In the genomic region with DNA sequence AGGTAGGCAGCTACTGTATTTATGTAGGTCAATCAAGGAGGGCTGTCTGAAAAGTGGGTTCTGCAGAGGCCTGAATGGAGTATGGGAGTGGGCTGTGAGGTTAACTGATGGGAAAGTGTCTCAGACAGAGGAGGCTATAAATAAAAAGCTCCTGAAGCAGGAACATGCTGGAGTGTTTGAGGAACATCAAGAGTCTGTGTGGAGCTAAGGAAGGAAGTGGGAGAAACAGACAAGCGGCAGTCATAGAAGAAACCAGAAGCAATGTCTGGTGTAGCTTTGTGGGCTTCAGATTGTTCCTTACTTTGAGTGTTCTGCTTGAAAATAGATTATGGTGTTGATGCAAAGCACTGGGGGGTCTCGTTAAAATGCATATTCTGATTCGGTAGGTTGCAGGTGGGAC, we compare ENCODE assay signal across 19 cellular contexts.
"Had no signal": no experiment of that assay in that cellular context is flagged by ENCODE, and none has a peak within 500 bp of the region (broad histone marks: within the 10 kb centered on the region; RNA-seq: fewer than 3 reads in every experiment).

No MANE protein-coding gene starts in this region.

- H3K27me3 Mint-ChIP-seq: brain, progenitor cell of endocrine pancreas had no signal

- H3K27ac Mint-ChIP-seq: activated CD4-positive, alpha-beta T cell treated with anti-CD3 and anti-CD28 coated beads for 36 hours; activated naive CD4-positive, alpha-beta T cell treated with anti-CD3 and anti-CD28 coated beads for 36 hours; activated naive CD8-positive, alpha-beta T cell treated with anti-CD3 and anti-CD28 coated beads, Interleukin-2, amount 10 ng/mL, durations not matched to agents 7 days and 5 days; activated T-cell treated with anti-CD3 and anti-CD28 coated beads, Interleukin-2, amount 50 U/mL, for 72 hours; brain; nephron; progenitor cell of endocrine pancreas; T-helper 17 cell had no signal

- H3K4me1 Mint-ChIP-seq: activated CD4-positive, alpha-beta T cell treated with anti-CD3 and anti-CD28 coated beads for 36 hours; activated naive CD8-positive, alpha-beta T cell treated with anti-CD3 and anti-CD28 coated beads, Interleukin-2, amount 10 ng/mL, durations not matched to agents 7 days and 5 days; nephron had no signal

- ATAC-seq: activated CD4-positive, alpha-beta T cell treated with anti-CD3 and anti-CD28 coated beads for 36 hours; activated T-cell treated with anti-CD3 and anti-CD28 coated beads, Interleukin-2, amount 50 U/mL, for 72 hours; foreskin keratinocyte; heart right ventricle; left lobe of liver; SK-N-SH treated with all-trans-retinoic acid at 6 μM for 48 hours; T-helper 17 cell had no signal

- DNase-seq: activated CD4-positive, alpha-beta T cell treated with anti-CD3 and anti-CD28 coated beads for 36 hours; activated CD4-positive, alpha-beta T cell treated with anti-CD3 and anti-CD28 coated beads, Interleukin-2, amount 50 U/mL, for 4 hours; activated CD4-positive, CD25-positive, alpha-beta regulatory T cell; activated effector memory CD4-positive, alpha-beta T cell treated with Interleukin-2 at 50 U/mL for 16 hours; activated naive CD4-positive, alpha-beta T cell treated with anti-CD3 and anti-CD28 coated beads for 36 hours; activated naive CD8-positive, alpha-beta T cell treated with anti-CD3 and anti-CD28 coated beads, Interleukin-2, amount 10 ng/mL, durations not matched to agents 7 days and 5 days; activated T-cell treated with anti-CD3 and anti-CD28 coated beads for 4 hours; activated T-cell treated with anti-CD3 and anti-CD28 coated beads, Interleukin-2, amount 50 U/mL, for 72 hours; foreskin keratinocyte; heart right ventricle; right lobe of liver; stimulated activated CD4-positive, alpha-beta T cell treated with anti-CD3 and anti-CD28 coated beads, Interleukin-2, amount 100 ng/mL, for 48 hours; T-helper 17 cell; tibial artery had no signal

- H3K36me3 Mint-ChIP-seq: activated naive CD8-positive, alpha-beta T cell treated with anti-CD3 and anti-CD28 coated beads, Interleukin-2, amount 10 ng/mL, durations not matched to agents 7 days and 5 days had no signal

- H3K4me3 Mint-ChIP-seq: activated CD4-positive, alpha-beta T cell treated with anti-CD3 and anti-CD28 coated beads for 36 hours; activated naive CD4-positive, alpha-beta T cell treated with anti-CD3 and anti-CD28 coated beads for 36 hours; activated naive CD8-positive, alpha-beta T cell treated with anti-CD3 and anti-CD28 coated beads, Interleukin-2, amount 10 ng/mL, durations not matched to agents 7 days and 5 days; activated T-cell treated with anti-CD3 and anti-CD28 coated beads, Interleukin-2, amount 50 U/mL, for 72 hours; brain; nephron; T-helper 17 cell had no signal

- H3K9me3 Mint-ChIP-seq: activated naive CD4-positive, alpha-beta T cell treated with anti-CD3 and anti-CD28 coated beads for 36 hours; activated naive CD8-positive, alpha-beta T cell treated with anti-CD3 and anti-CD28 coated beads, Interleukin-2, amount 10 ng/mL, durations not matched to agents 7 days and 5 days; activated T-cell treated with anti-CD3 and anti-CD28 coated beads, Interleukin-2, amount 50 U/mL, for 72 hours had no signal
